In the genomic region with DNA sequence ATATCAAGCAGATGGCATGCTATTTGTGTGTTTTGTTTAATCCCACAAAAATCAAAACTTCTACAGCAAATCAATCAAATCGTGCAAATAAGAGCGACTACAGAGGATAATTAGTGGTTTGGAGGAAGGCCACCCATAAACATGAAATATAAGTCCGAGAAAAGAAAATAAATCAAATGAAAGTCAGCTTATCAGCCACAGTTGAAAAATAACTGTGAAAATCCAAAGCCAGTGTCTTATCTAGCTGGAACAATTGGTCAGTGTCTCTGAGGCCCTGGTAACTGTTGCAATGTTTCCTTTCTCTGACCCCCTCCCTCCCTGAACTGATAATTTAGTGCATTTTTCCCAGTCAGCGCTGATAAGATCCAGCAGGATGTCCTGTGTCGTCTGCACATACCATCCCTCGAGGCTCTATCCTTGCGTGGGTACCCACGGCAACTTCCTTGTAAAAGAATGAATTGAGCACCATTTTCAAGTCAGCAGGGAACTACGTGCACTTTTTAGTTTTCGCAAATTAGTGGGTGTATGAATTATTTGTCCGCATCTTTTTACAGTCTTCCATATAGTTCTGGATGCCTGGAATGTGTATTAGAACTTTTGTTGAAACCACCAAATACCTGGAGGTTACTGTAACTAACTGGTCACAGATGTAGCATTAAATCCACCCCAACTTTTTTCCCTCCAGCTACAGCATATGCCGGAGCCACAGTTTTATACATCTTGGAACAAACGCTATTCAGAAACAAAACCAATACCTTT, we compare ENCODE assay signal across 19 cellular contexts. TPM values are rescaled to one million over a fixed set of nuclear protein-coding genes. Genes with fewer than 3 reads are reported as not detected.
DNase-seq lines count a peak whose midpoint lies in the region; ATAC-seq and TF ChIP-seq lines count a peak whose summit lies in the region.
"Had no signal": no experiment of that assay in that cellular context is flagged by ENCODE, and none has a peak within 500 bp of the region (broad histone marks: within the 10 kb centered on the region; RNA-seq: fewer than 3 reads in every experiment).

No MANE protein-coding gene starts in this region.

- ATAC-seq in upper lobe of right lung, result peak; percentile 41
- ATAC-seq in HG03439 (IDR thresholded peaks at IDR 0.05; ENCODE audit: unreplicated experiment), result no peak
- ATAC-seq in psoas muscle, result no peak
- ATAC-seq: GM23338; natural killer cell treated with Interleukin-12 subunit alpha and Interleukin-12 subunit beta and Interleukin-15 and Interleukin-18, amount 100 ng/mL, for 72 hours had no signal

- H3K4me3 ChIP-seq in adrenal gland (no peak overlapping the region), upper lobe of right lung (no peak overlapping the region), psoas muscle (no peak overlapping the region), colonic mucosa (no peak overlapping the region)
- H3K4me3 ChIP-seq: ascending aorta, GM23338, PC-9 had no signal

- intact Hi-C loops in adrenal gland (cut with DNase I) (no loop called here), upper lobe of right lung (cut with DNase I) (no loop called here), psoas muscle (cut with DNase I) (no loop called here), colonic mucosa (cut with DNase I) (no loop called here)

- TF ChIP-seq CTCF in adrenal gland (IDR thresholded peaks at IDR 0.05) (no peak), upper lobe of right lung (IDR thresholded peaks at IDR 0.05) (no peak), psoas muscle (IDR thresholded peaks at IDR 0.05) (no peak), colonic mucosa (IDR thresholded peaks at IDR 0.05) (no peak)

- DNase-seq in HuH-7 (ENCODE audit: low spot score), result peak; percentile 72
- DNase-seq in adrenal gland, result peak in 6 of 7 donors; percentile 37 to 77 (median 51)
- peak; percentile 56 for DNase-seq in left kidney (ENCODE audit: low read depth, low spot score)
- DNase-seq in upper lobe of right lung, result no peak
- no peak for DNase-seq in psoas muscle
- no peak for DNase-seq in colonic mucosa
- DNase-seq: CD4-positive, alpha-beta T cell; DND-41; hypothalamus; MM.1S; NCI-H1930; NCI-H526; PC-9; substantia nigra; SW 1271 had no signal

- H3K9ac ChIP-seq in colonic mucosa (ENCODE audit: low read depth in 2 of 2, low read length in 2 of 2), result no peak overlapping the region

- H3K4me1 ChIP-seq in adrenal gland (replicated peaks in 1 of 2) (peaks cover 0 to 21% of the 10 kb centered on the region in 2 donors), upper lobe of right lung (no peaks in the 10 kb centered on the region), psoas muscle (no peaks in the 10 kb centered on the region), colonic mucosa (no peaks in the 10 kb centered on the region)
- H3K4me1 ChIP-seq: ascending aorta had no signal

- no peaks in the 10 kb centered on the region for H3K9me3 ChIP-seq in adrenal gland (replicated peaks in 1 of 3)
- no peaks in the 10 kb centered on the region for H3K9me3 ChIP-seq in upper lobe of right lung
- H3K9me3 ChIP-seq in psoas muscle, result no peaks in the 10 kb centered on the region
- H3K9me3 ChIP-seq in colonic mucosa, result no peaks in the 10 kb centered on the region
- H3K9me3 ChIP-seq: ascending aorta had no signal

- H3K27me3 ChIP-seq in adrenal gland (no peaks in the 10 kb centered on the region), upper lobe of right lung (no peaks in the 10 kb centered on the region), psoas muscle (ENCODE audit: insufficient read depth in 3 of 3, low read length in 2 of 3) (no peaks in the 10 kb centered on the region), colonic mucosa (no peaks in the 10 kb centered on the region)
- H3K27me3 ChIP-seq: ascending aorta had no signal

- H3K36me3 ChIP-seq in adrenal gland (replicated peaks in 1 of 2) (no peaks in the 10 kb centered on the region), upper lobe of right lung (no peaks in the 10 kb centered on the region), psoas muscle (ENCODE audit: insufficient read depth in 1 of 2, low read depth in 1 of 2) (no peaks in the 10 kb centered on the region), colonic mucosa (no peaks in the 10 kb centered on the region)
- H3K36me3 ChIP-seq: ascending aorta had no signal

- WGBS in adrenal gland, 4 donors, result 50 to 57% (median 53%) methylated on average over 13 of the region's 13 CpGs
- WGBS in psoas muscle, 3 donors, result 74 to 75% (median 74%) methylated on average over 13 of the region's 13 CpGs

- peak overlapping the region in 3 of 5 donors; percentile 28 to 83 (median 61) for H3K27ac ChIP-seq in adrenal gland
- no peak overlapping the region for H3K27ac ChIP-seq in upper lobe of right lung
- H3K27ac ChIP-seq in psoas muscle, result no peak overlapping the region
- no peak overlapping the region for H3K27ac ChIP-seq in colonic mucosa
- H3K27ac ChIP-seq: ascending aorta, PC-9 had no signal

- TF ChIP-seq POLR2A in adrenal gland (IDR thresholded peaks at IDR 0.05), result no peak

RNA-seq across cellular contexts. Expression of gene JCAD, which starts 10.8 kb away (rescaled TPM):
- 10 to 100 TPM; 20.0 to 53.5 (median 26.0) TPM for total RNA-seq in adrenal gland
- polyA plus RNA-seq in adrenal gland, result 10 to 100 TPM; 10.5 to 17.1 (median 12.4) TPM
- total RNA-seq in upper lobe of right lung, result 67.6 TPM
- 10 to 100 TPM; 10.9 to 22.5 (median 14.7) TPM for total RNA-seq in psoas muscle
- 1 to 10 TPM; 4.3 to 4.9 (median 4.7) TPM for polyA plus RNA-seq in psoas muscle
- total RNA-seq in colonic mucosa, result 10 to 100 TPM in 1 of 2 donors, 1 to 10 TPM in 1; 1.8 to 23.5 TPM
- total RNA-seq: CD4-positive, alpha-beta T cell had no signal

Comparison
In these comparisons a context has a peak if more than half of its experiments do, and no peak if none do; other contexts are left out.
1. DNase-seq: peak in HuH-7 (single experiment), adrenal gland (6 of 7) and left kidney (single experiment); none in upper lobe of right lung (single experiment), psoas muscle (0 of 2) and colonic mucosa (single experiment).
2. H3K27ac ChIP-seq: peak in adrenal gland (3 of 5); none in upper lobe of right lung (single experiment), psoas muscle (single experiment) and colonic mucosa (single experiment).